ENCODE assay signal across 8 cellular contexts in the genomic region with DNA sequence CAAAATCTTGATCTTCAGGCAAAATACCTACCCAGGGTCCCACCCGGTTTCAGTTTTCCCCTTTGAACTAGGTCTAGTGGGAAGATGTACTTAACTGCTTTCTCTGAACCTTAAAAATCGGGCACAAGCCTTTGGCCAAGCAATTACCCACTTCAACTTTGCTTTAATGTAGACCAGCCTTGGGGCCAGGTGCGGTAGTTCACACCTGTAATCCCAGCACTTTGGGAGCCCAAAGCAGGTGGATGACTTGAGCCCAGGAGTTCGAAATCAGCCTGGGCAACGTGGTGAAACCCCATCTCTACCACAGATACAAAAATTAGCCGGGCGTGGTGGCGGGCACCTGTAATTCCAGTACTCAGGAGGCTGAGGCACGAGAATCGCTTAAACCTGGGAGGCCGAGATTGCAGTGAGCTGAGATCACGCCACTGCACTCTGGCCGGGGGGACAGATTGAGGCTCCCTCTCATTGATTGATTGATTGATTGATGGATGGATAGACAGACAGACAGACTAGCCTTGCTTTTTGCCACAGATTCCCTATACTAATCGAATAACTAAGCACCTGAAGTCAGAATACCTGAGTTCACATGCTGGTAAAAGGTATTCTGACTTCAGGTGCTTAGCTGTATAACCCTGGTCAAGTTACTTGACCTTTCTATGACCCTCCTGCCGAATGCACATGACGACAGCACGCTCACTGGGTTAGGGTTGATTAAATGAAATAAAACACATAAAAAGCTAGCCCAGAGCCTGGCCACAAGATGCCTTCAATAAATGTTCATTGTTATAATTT. TPM values are rescaled to one million over a fixed set of nuclear protein-coding genes. Genes with fewer than 3 reads are reported as not detected.
DNase-seq lines count a peak whose midpoint lies in the region; ATAC-seq lines count a peak whose summit lies in the region.

No MANE protein-coding gene starts in this region.

- peak overlapping the region; percentile 92 for H3K4me3 Mint-ChIP-seq in activated naive CD8-positive, alpha-beta T cell
- peak overlapping the region; percentile 86 to 96 (median 94) for H3K4me3 Mint-ChIP-seq in immature natural killer cell

- H3K9me3 Mint-ChIP-seq in activated naive CD8-positive, alpha-beta T cell (ENCODE audit: low read depth), result no peaks in the 10 kb centered on the region
- no peaks in the 10 kb centered on the region for H3K9me3 Mint-ChIP-seq in immature natural killer cell

- peak; percentile 2 for DNase-seq in NOMO-1 treated with DMSO at 0.1 percent for 48 hours (lab: John Stamatoyannopoulos, UW; ENCODE audit: unreplicated experiment)
- no peak for DNase-seq in NOMO-1 treated with dmso at 0.1 percent for 144 hours (lab: John Stamatoyannopoulos, UW; ENCODE audit: unreplicated experiment)
- DNase-seq in immature natural killer cell, result no peak
- DNase-seq in stimulated activated naive CD8-positive, alpha-beta T cell treated with anti-CD3 and anti-CD28 coated beads, Interleukin-15, Interleukin-2, amounts not matched to agents 100 U/mL and 50 U/mL, for 24 hours, result peak; percentile 10
- no peak for DNase-seq in medulla oblongata (ENCODE audit: extremely low spot score)
- DNase-seq in NCI-H187 treated with DMSO at 0.1 percent for 48 hours (lab: John Stamatoyannopoulos, UW), result no peak

- peaks cover 3% of the 10 kb centered on the region for H3K36me3 Mint-ChIP-seq in activated naive CD8-positive, alpha-beta T cell
- no peaks in the 10 kb centered on the region for H3K36me3 Mint-ChIP-seq in immature natural killer cell

- H3K4me1 Mint-ChIP-seq in activated naive CD8-positive, alpha-beta T cell (ENCODE audit: low read depth), result peaks cover 32% of the 10 kb centered on the region
- peaks cover 25 to 35% of the 10 kb centered on the region in 2 donors for H3K4me1 Mint-ChIP-seq in immature natural killer cell

- peak overlapping the region; percentile 79 for H3K27ac Mint-ChIP-seq in activated naive CD8-positive, alpha-beta T cell
- H3K27ac Mint-ChIP-seq in immature natural killer cell, result peak overlapping the region; percentile 61 to 97 (median 90)

- no peaks in the 10 kb centered on the region for H3K27me3 Mint-ChIP-seq in activated naive CD8-positive, alpha-beta T cell
- H3K27me3 Mint-ChIP-seq in immature natural killer cell (ENCODE audit: low read depth in 3 of 3), result peaks cover 0 to 2% (median 0%) of the 10 kb centered on the region in 3 donors

- no peak for ATAC-seq in stimulated activated naive CD8-positive, alpha-beta T cell treated with anti-CD3 and anti-CD28 coated beads, Interleukin-15, Interleukin-2, amounts not matched to agents 100 U/mL and 50 U/mL, for 24 hours
- no peak for ATAC-seq in HG03159 (IDR thresholded peaks at IDR 0.05; ENCODE audit: unreplicated experiment)

RNA-seq across cellular contexts. Expression of a gene that starts 1.8 kb away (rescaled TPM):
- 10 to 100 TPM in 1 of 3 donors, 1 to 10 TPM in 2; 1.4 to 30.6 (median 9.5) TPM for polyA plus RNA-seq in immature natural killer cell

Comparison
In these comparisons a context has a peak if more than half of its experiments do, and no peak if none do; other contexts are left out.
1. DNase-seq: peak in NOMO-1 treated with DMSO at 0.1 percent for 48 hours (single experiment) and stimulated activated naive CD8-positive, alpha-beta T cell treated with anti-CD3 and anti-CD28 coated beads, Interleukin-15, Interleukin-2, amounts not matched to agents 100 U/mL and 50 U/mL, for 24 hours (single experiment); none in NOMO-1 treated with dmso at 0.1 percent for 144 hours (single experiment), immature natural killer cell (0 of 3), medulla oblongata (single experiment) and NCI-H187 treated with DMSO at 0.1 percent for 48 hours (single experiment).